Comparison of ENCODE assay signal across 30 cellular contexts in the genomic region with DNA sequence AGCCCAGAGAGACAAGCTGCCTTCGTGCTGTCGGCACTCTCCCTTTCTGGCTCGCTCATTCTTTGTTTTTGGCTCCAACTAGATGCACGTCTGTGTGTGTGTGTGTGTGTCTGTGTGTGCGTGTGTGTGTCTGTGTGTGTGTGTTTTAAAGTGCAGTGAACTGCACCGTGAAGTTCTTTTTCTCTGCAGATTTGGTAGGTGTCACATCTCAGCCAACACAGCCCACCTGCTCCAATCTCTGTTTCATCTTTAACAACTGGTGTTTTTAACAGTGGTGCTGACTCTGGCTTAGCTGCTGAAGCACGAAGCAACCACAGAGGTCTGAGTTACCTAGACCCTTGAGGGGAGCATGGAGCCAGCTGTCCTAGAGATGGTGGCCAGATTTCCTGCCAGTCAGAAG.
DNase-seq lines count a peak whose midpoint lies in the region; ATAC-seq, FAIRE-seq and TF ChIP-seq lines count a peak whose summit lies in the region.
"Had no signal": no experiment of that assay in that cellular context is flagged by ENCODE, and none has a peak within 500 bp of the region (broad histone marks: within the 10 kb centered on the region; RNA-seq: fewer than 3 reads in every experiment).

No MANE protein-coding gene starts in this region.

- no peak overlapping the region for H3K23ac ChIP-seq in H1 (ENCODE audit: insufficient read length)

- WGBS in H1 (ENCODE audit: extremely low coverage in 1 of 2, insufficient coverage in 1 of 2, insufficient read length in 1 of 2, insufficient replicate concordance in 2 of 2, low coverage in 1 of 2, low lambda C conversion rate in 2 of 2, missing lambda C conversion rate in 1 of 2), 2 experiments: 86% methylated on average over 7 of the region's 7 CpGs; no CpG with 5 or more reads in 1 of the 2 experiments

- H4K91ac ChIP-seq in H1 (replicated peaks; ENCODE audit: insufficient read length, low read length): no peak overlapping the region

- H3K36me3 ChIP-seq in H1 (ENCODE audit: control insufficient read depth in 2 of 4, insufficient read depth in 4 of 4, low read length in 3 of 4): no peaks in the 10 kb centered on the region
- H3K36me3 ChIP-seq: esophagus squamous epithelium, transverse colon had no signal

- H2BK120ac ChIP-seq in H1 (replicated peaks; ENCODE audit: low read depth, low read length): peak overlapping the region; percentile 19

- H3K23me2 ChIP-seq in H1 (ENCODE audit: low read depth, low read length): no peaks in the 10 kb centered on the region; the same call in 1 of the 2 replicates

- no peaks in the 10 kb centered on the region for H3K27me3 ChIP-seq in H1 (replicated peaks in 1 of 4; ENCODE audit: control insufficient read depth in 3 of 4, extremely low read depth in 1 of 4, insufficient read depth in 3 of 4, low read length in 3 of 4)
- H3K27me3 ChIP-seq: transverse colon had no signal

- no peaks in the 10 kb centered on the region for H3K9me3 ChIP-seq in H1 (ENCODE audit: insufficient read depth in 2 of 2, low read depth in 1 of 2, low read length in 1 of 2)
- H3K9me3 ChIP-seq: esophagus squamous epithelium, transverse colon had no signal

- no peak overlapping the region for H4K5ac ChIP-seq in H1 (ENCODE audit: insufficient read length, low read depth, low read length)

- CTCF ChIA-PET in H1 (lab: Charles Lee; ENCODE audit: partially characterized antibody): interaction anchor here (1.3 kb wide), 1 partner anchor 12 kb away, joined by 5 read pairs; no protein-coding TSS in a partner anchor

- no peak overlapping the region for H3K4me2 ChIP-seq in H1 (ENCODE audit: insufficient read depth in 1 of 2, low read depth in 2 of 2, low read length in 2 of 2)

- H3K4me3 Mint-ChIP-seq in stimulated activated naive B cell treated with anti-CD40 and anti-IgM and Interleukin-4, amounts not matched to agents 10 μg/mL and 1 μg/mL and 100 μg/mL, for 72 hours: no peak overlapping the region
- H3K4me3 Mint-ChIP-seq: activated naive CD8-positive, alpha-beta T cell; CD8-positive, alpha-beta T cell; effector memory CD8-positive, alpha-beta T cell; HFFc6; stimulated activated naive CD8-positive, alpha-beta T cell treated with anti-CD3 and anti-CD28 coated beads, Interleukin-15, Interleukin-2, amounts not matched to agents 100 ng/mL and 50 ng/mL, for 24 hours; T-helper 17 cell had no signal

- no peaks in the 10 kb centered on the region for H3K36me3 Mint-ChIP-seq in stimulated activated naive B cell treated with anti-CD40 and anti-IgM and Interleukin-4, amounts not matched to agents 10 μg/mL and 1 μg/mL and 100 μg/mL, for 72 hours
- H3K36me3 Mint-ChIP-seq: CD8-positive, alpha-beta T cell had no signal

- H3K79me1 ChIP-seq in H1 (ENCODE audit: low read depth, low read length): no peaks in the 10 kb centered on the region

- no peak overlapping the region for H3K18ac ChIP-seq in H1 (ENCODE audit: extremely low read depth, low read length)

- no peak for TF ChIP-seq RAD21 in H1 (IDR thresholded peaks at IDR 0.05 in 1 of 2, conservative IDR thresholded peaks at IDR 0.05 in 1 of 2; ENCODE audit: low read depth in 2 of 2, low read length in 2 of 2)

- no peak overlapping the region for H3K4me3 ChIP-seq in H1 (ENCODE audit: extremely low read depth in 1 of 4, insufficient read depth in 2 of 4, low read depth in 3 of 4, low read length in 4 of 4)
- H3K4me3 ChIP-seq: esophagus squamous epithelium, lung, SK-N-MC, transverse colon had no signal

- DNase-seq in DMS 273 (lab: John Stamatoyannopoulos, UW; ENCODE audit: unreplicated experiment): peak; percentile 37
- no peak for DNase-seq in DMS 273 treated with DMSO at 0.1 percent for 48 hours (lab: John Stamatoyannopoulos, UW)
- DNase-seq in H1 (ENCODE audit: low read depth in 1 of 2, low spot score in 2 of 2): no peak
- no peak for DNase-seq in stimulated activated naive B cell treated with anti-CD40 and anti-IgM and Interleukin-4, amounts not matched to agents 10 μg/mL and 1 μg/mL and 100 μg/mL, for 72 hours
- DNase-seq in amniotic stem cell (lab: John Stamatoyannopoulos, UW): no peak
- DNase-seq: activated CD4-positive, alpha-beta T cell treated with anti-CD3 and anti-CD28 coated beads, Interleukin-2, amount 50 U/mL, for 1 hour; activated CD8-positive, alpha-beta memory T cell treated with anti-CD3 and anti-CD28 coated beads, Interleukin-2, amount 50 U/mL, for 4 hours; CD8-positive, alpha-beta T cell; effector memory CD8-positive, alpha-beta T cell; esophagus squamous epithelium; HFFc6; kidney; NCI-H1092; NCI-H2081 treated with DMSO at 0.1 percent for 48 hours; NCI-H526 treated with DMSO at 0.1 percent for 48 hours; RPMI8226; stimulated activated CD4-positive, alpha-beta T cell treated with anti-CD3 and anti-CD28 coated beads, Interleukin-4, amount 100 ng/mL, for 4 hours; T-helper 17 cell; transverse colon had no signal

- no peak overlapping the region for H2BK5ac ChIP-seq in H1 (ENCODE audit: low read depth, low read length)

- no peak for FAIRE-seq in H1 (lab: Jason Lieb, UNC)
- FAIRE-seq: colon, HepG2, kidney had no signal

- H3K27ac ChIP-seq in H1 (ENCODE audit: low read depth, low read length): no peak overlapping the region
- H3K27ac ChIP-seq: 22Rv1, esophagus squamous epithelium, SK-N-MC, transverse colon had no signal

- no peak for TF ChIP-seq CTCF in H1 (IDR thresholded peaks at IDR 0.05; ENCODE audit: control extremely low read depth in 1 of 3, insufficient read depth in 1 of 3, low read depth in 1 of 3, low read length in 3 of 3)

- no peaks in the 10 kb centered on the region for H4K20me1 ChIP-seq in H1 (replicated peaks in 1 of 2; ENCODE audit: control insufficient read depth in 1 of 2, insufficient read depth in 2 of 2, low read length in 2 of 2)

- TF ChIP-seq POLR2A in H1 (IDR thresholded peaks at IDR 0.05; ENCODE audit: control extremely low read depth in 1 of 2, low read depth in 2 of 2, low read length in 2 of 2): no peak
- no peak for TF ChIP-seq POLR2A in GM18505 (IDR thresholded peaks at IDR 0.05; ENCODE audit: borderline replicate concordance, extremely low read depth, insufficient read depth, insufficient read length)

- no peak overlapping the region for H3K4ac ChIP-seq in H1 (replicated peaks; ENCODE audit: insufficient read length, low read depth, low read length)

- H3K14ac ChIP-seq in H1 (ENCODE audit: insufficient read length): no peak overlapping the region

- no peak overlapping the region for H2AK5ac ChIP-seq in H1 (ENCODE audit: low read depth, low read length)

- no peak overlapping the region for H2BK15ac ChIP-seq in H1 (ENCODE audit: low read length)

- H2BK20ac ChIP-seq in H1 (ENCODE audit: low read length): no peak overlapping the region

- H3K4me1 Mint-ChIP-seq in stimulated activated naive B cell treated with anti-CD40 and anti-IgM and Interleukin-4, amounts not matched to agents 10 μg/mL and 1 μg/mL and 100 μg/mL, for 72 hours: peaks cover 4 to 14% of the 10 kb centered on the region in 2 donors
- H3K4me1 Mint-ChIP-seq: T-helper 17 cell had no signal

- H2BK12ac ChIP-seq in H1 (ENCODE audit: low read depth, low read length): no peak overlapping the region

- H3K27me3 Mint-ChIP-seq in stimulated activated naive B cell treated with anti-CD40 and anti-IgM and Interleukin-4, amounts not matched to agents 10 μg/mL and 1 μg/mL and 100 μg/mL, for 72 hours: peaks cover 0 to 6% of the 10 kb centered on the region in 2 donors
- H3K27me3 Mint-ChIP-seq: activated naive CD8-positive, alpha-beta T cell; stimulated activated naive CD8-positive, alpha-beta T cell treated with anti-CD3 and anti-CD28 coated beads, Interleukin-15, Interleukin-2, amounts not matched to agents 100 ng/mL and 50 ng/mL, for 24 hours had no signal

- POLR2A ChIA-PET in H1 (lab: Charles Lee; ENCODE audit: partially characterized antibody): no interaction called here

- H3K4me1 ChIP-seq in H1 (replicated peaks in 1 of 4; ENCODE audit: control insufficient read depth in 3 of 4, insufficient read depth in 4 of 4, low read length in 3 of 4): peaks cover 0 to 8% (median 2%) of the 10 kb centered on the region in 4 experiments; a peak in 3 of 7 replicates
- H3K4me1 ChIP-seq: esophagus squamous epithelium, transverse colon had no signal

- no peaks in the 10 kb centered on the region for H3K79me2 ChIP-seq in H1 (ENCODE audit: control insufficient read depth in 1 of 2, insufficient read depth in 2 of 2, low read length in 2 of 2)

- no peak overlapping the region for H3K9ac ChIP-seq in H1 (replicated peaks in 1 of 4; ENCODE audit: extremely low read depth in 1 of 4, low read depth in 3 of 4, low read length in 3 of 4)

- no peak for TF ChIP-seq EP300 in H1 (IDR thresholded peaks at IDR 0.05; ENCODE audit: borderline replicate concordance in 1 of 2, low read depth in 2 of 2, low read length in 2 of 2)

- no peak overlapping the region for H3K27ac Mint-ChIP-seq in stimulated activated naive B cell treated with anti-CD40 and anti-IgM and Interleukin-4, amounts not matched to agents 10 μg/mL and 1 μg/mL and 100 μg/mL, for 72 hours
- H3K27ac Mint-ChIP-seq: activated naive CD8-positive, alpha-beta T cell; activated T-helper 2 cell treated with anti-CD3 and anti-CD28 coated beads, Interferon-gamma antibody, Interleukin-2, Interleukin-4, amounts not matched to agents 10 μg/mL and 5 μg/mL and 100 μg/mL, durations not matched to agents 14 hours and 24 hours and 36 hours; CD8-positive, alpha-beta T cell; effector memory CD8-positive, alpha-beta T cell; HFFc6; stimulated activated naive CD8-positive, alpha-beta T cell treated with anti-CD3 and anti-CD28 coated beads, Interleukin-15, Interleukin-2, amounts not matched to agents 100 ng/mL and 50 ng/mL, for 24 hours; T-helper 17 cell had no signal

- 0 out of 2 replicates have a peak overlapping the region, but pooled peaks have one; percentile 67 for H2AFZ ChIP-seq in H1 (ENCODE audit: low read length)

- H3K9me3 Mint-ChIP-seq in stimulated activated naive B cell treated with anti-CD40 and anti-IgM and Interleukin-4, amounts not matched to agents 10 μg/mL and 1 μg/mL and 100 μg/mL, for 72 hours: no peaks in the 10 kb centered on the region
- H3K9me3 Mint-ChIP-seq: activated T-helper 2 cell treated with anti-CD3 and anti-CD28 coated beads, Interferon-gamma antibody, Interleukin-2, Interleukin-4, amounts not matched to agents 10 μg/mL and 5 μg/mL and 100 μg/mL, durations not matched to agents 14 hours and 24 hours and 36 hours; CD8-positive, alpha-beta T cell; effector memory CD8-positive, alpha-beta T cell; stimulated activated naive CD8-positive, alpha-beta T cell treated with anti-CD3 and anti-CD28 coated beads, Interleukin-15, Interleukin-2, amounts not matched to agents 100 ng/mL and 50 ng/mL, for 24 hours had no signal

- ATAC-seq in HG03159 (IDR thresholded peaks at IDR 0.05; ENCODE audit: unreplicated experiment) (peak; percentile 47), GM19324 (IDR thresholded peaks at IDR 0.05; ENCODE audit: low FRiP score, unreplicated experiment) (no peak), GM18505 (IDR thresholded peaks at IDR 0.05; ENCODE audit: unreplicated experiment) (no peak)
- ATAC-seq in stimulated activated naive B cell treated with anti-CD40 and anti-IgM and Interleukin-4, amounts not matched to agents 10 μg/mL and 1 μg/mL and 100 μg/mL, for 72 hours (replicated peaks): peak; percentile 25 to 82
- ATAC-seq: CD8-positive, alpha-beta T cell; effector memory CD8-positive, alpha-beta T cell; HepG2; T-helper 17 cell had no signal

- H3K56ac ChIP-seq in H1 (replicated peaks; ENCODE audit: insufficient read length, low read depth, low read length): no peak overlapping the region

- no peak overlapping the region for H4K8ac ChIP-seq in H1 (ENCODE audit: extremely low read depth, insufficient read depth, low read length)

Comparison
In these comparisons a context has a peak if more than half of its experiments do, and no peak if none do; other contexts are left out.
1. ATAC-seq: peak in HG03159 (single experiment) and stimulated activated naive B cell treated with anti-CD40 and anti-IgM and Interleukin-4, amounts not matched to agents 10 μg/mL and 1 μg/mL and 100 μg/mL, for 72 hours (2 of 2); none in GM19324 (single experiment) and GM18505 (single experiment).